Comparison of ENCODE assay signal across 8 cellular contexts in the genomic region with DNA sequence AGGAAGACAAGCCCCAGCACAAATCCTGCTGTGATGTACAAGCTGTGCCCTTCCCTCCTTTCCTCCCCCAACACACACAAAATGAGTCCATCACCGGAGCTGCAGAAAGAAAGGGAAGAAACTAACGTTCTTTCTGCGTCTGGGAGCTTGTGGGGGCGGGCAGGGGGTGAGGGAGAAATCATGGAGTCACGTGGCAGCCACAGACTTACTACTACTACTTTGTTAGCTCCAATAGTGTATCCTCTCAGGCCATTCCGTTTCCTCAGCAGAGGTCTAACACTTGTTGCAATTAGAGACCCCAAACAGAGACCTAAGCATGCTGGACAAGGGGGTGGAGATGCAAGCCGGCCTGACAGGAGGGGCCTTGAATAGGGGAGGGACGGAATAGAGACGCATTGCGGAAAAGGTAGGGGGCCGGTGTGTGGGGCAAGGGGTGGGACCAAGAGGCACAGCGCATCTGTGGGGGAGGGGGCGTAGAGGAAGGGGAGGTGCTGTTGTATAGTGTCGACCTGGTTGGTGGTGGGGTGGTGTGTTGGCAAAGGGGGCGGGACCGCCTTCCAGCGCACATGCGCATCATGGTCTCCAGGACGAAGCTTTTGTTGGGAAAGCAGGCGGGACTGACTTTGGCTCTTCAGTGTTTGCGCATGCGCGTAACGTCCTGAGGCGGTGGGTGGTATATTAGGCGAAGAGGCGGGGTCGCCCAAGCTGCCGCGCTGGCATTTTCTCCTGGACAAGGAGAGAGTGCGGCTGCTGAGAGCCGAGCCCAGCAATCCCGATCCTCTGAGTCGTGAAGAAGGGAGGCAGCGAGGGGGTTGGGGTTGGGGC. TPM values are rescaled to one million over a fixed set of nuclear protein-coding genes. Genes with fewer than 3 reads are reported as not detected.
DNase-seq lines count a peak whose midpoint lies in the region; ATAC-seq and TF ChIP-seq lines count a peak whose summit lies in the region.

A gene with protein sequence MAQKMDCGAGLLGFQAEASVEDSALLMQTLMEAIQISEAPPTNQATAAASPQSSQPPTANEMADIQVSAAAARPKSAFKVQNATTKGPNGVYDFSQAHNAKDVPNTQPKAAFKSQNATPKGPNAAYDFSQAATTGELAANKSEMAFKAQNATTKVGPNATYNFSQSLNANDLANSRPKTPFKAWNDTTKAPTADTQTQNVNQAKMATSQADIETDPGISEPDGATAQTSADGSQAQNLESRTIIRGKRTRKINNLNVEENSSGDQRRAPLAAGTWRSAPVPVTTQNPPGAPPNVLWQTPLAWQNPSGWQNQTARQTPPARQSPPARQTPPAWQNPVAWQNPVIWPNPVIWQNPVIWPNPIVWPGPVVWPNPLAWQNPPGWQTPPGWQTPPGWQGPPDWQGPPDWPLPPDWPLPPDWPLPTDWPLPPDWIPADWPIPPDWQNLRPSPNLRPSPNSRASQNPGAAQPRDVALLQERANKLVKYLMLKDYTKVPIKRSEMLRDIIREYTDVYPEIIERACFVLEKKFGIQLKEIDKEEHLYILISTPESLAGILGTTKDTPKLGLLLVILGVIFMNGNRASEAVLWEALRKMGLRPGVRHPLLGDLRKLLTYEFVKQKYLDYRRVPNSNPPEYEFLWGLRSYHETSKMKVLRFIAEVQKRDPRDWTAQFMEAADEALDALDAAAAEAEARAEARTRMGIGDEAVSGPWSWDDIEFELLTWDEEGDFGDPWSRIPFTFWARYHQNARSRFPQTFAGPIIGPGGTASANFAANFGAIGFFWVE (plus strand): TSS at position 703 of the 825 bp plus-strand sequence. CDS start 682 bp downstream, outside the sequence.

- H4K5ac ChIP-seq in H9 (ENCODE audit: insufficient read length, low read depth, low read length), result no peak within 1 kb of the TSS

- H3K9me3 Mint-ChIP-seq in H9, result peaks cover 69% of the 10 kb centered on the region in 2 experiments
- no peaks in the 10 kb centered on the region for H3K9me3 Mint-ChIP-seq in T-helper 1 cell treated with Interleukin-12 subunit alpha and Interleukin-12 subunit beta and Interleukin-4 antibody, amounts not matched to agents 30 μg/mL and 1 μg/mL, for 36 hours
- no peaks in the 10 kb centered on the region for H3K9me3 Mint-ChIP-seq in type B pancreatic cell

- H3K36me3 Mint-ChIP-seq in H9 (ENCODE audit: insufficient read depth in 1 of 3, low read depth in 3 of 3) (peaks cover 28 to 30% (median 28%) of the 10 kb centered on the region in 3 experiments), type B pancreatic cell (peaks cover 18% of the 10 kb centered on the region)
- H3K36me3 Mint-ChIP-seq in T-helper 1 cell treated with Interleukin-12 subunit alpha and Interleukin-12 subunit beta and Interleukin-4 antibody, amounts not matched to agents 30 μg/mL and 1 μg/mL, for 36 hours (ENCODE audit: low read depth), result peaks cover 4% of the 10 kb centered on the region

- no peak within 1 kb of the TSS for H4K91ac ChIP-seq in H9 (ENCODE audit: insufficient read length, low read depth, low read length)

- no peak within 1 kb of the TSS for H2BK15ac ChIP-seq in H9 (ENCODE audit: low read depth, low read length)

- H2BK20ac ChIP-seq in H9 (ENCODE audit: low read depth, low read length, poor library complexity, severe bottlenecking), result no peak within 1 kb of the TSS

- no peak for TF ChIP-seq CTCF in H9 (conservative IDR thresholded peaks at IDR 0.05)
- no peak for TF ChIP-seq CTCF in heart right ventricle (IDR thresholded peaks at IDR 0.05)
- no peak for TF ChIP-seq CTCF in type B pancreatic cell (conservative IDR thresholded peaks at IDR 0.05)

- H2AFZ ChIP-seq in H9 (ENCODE audit: low read length), result no peak within 1 kb of the TSS

- H3T11ph ChIP-seq in H9 (ENCODE audit: low read length), result no peak within 1 kb of the TSS

- DNase-seq in ELR (ENCODE audit: low read depth) (peak; percentile 90), H9 (peak; percentile 97), NAMALWA (ENCODE audit: low spot score) (peak; percentile 92), amniotic epithelial cell (ENCODE audit: low read depth) (peak; percentile 93), heart right ventricle (peak; percentile 85 to 88), posterior cingulate gyrus (peak; percentile 78 to 98 (median 84)), type B pancreatic cell (ENCODE audit: extremely low spot score, unreplicated experiment) (peak; percentile 94)

- H3K4ac ChIP-seq in H9 (ENCODE audit: low read depth, low read length), result no peak within 1 kb of the TSS

- H3K4me1 ChIP-seq in H9 (ENCODE audit: insufficient read depth, low read length) (peaks cover 2% of the 10 kb centered on the region; the same call in 1 of the 2 replicates), heart right ventricle (peaks cover 0 to 29% (median 0%) of the 10 kb centered on the region in 9 donors)

- H3K56ac ChIP-seq in H9 (ENCODE audit: insufficient read length, low read depth, low read length), result no peak within 1 kb of the TSS

- intact Hi-C loops in heart right ventricle (cut with DNase I) (no loop called here), posterior cingulate gyrus (cut with DNase I) (loop anchor here (5.0 kb wide), 1 partner anchor 369 kb away; no protein-coding TSS in a partner anchor)

- no peak within 1 kb of the TSS for H3K23ac ChIP-seq in H9 (ENCODE audit: insufficient read length, low read depth, low read length)

- H2BK12ac ChIP-seq in H9 (ENCODE audit: insufficient read length, low read depth, low read length), result no peak within 1 kb of the TSS

- H4K8ac ChIP-seq in H9 (replicated peaks; ENCODE audit: insufficient read length, low read depth, low read length), result no peak within 1 kb of the TSS

- no peak within 1 kb of the TSS; the same call in 1 of the 2 replicates for H3K14ac ChIP-seq in H9 (ENCODE audit: insufficient read depth, low read length)

- H3K18ac ChIP-seq in H9 (ENCODE audit: insufficient read length, low read depth, low read length), result peak within 1 kb of the TSS; percentile 5

- ATAC-seq in heart right ventricle, result peak; percentile 86 to 95 (median 92)

- peaks cover 6% of the 10 kb centered on the region for H3K23me2 ChIP-seq in H9 (ENCODE audit: insufficient read length, low read depth, low read length, poor library complexity, severe bottlenecking)

- no CpG with 5 or more reads among the region's 35 CpGs for WGBS in H9 (ENCODE audit: extremely low coverage, insufficient read length, low lambda C conversion rate)
- 1% methylated on average over 27 to 35 of the region's 35 CpGs for WGBS in heart right ventricle, 2 donors

- H3K4me2 ChIP-seq in H9 (ENCODE audit: insufficient read depth, insufficient read length, low read length), result peak within 1 kb of the TSS; percentile 75

- peaks cover 2% of the 10 kb centered on the region for H3K27me3 Mint-ChIP-seq in H9 (ENCODE audit: low read depth)
- H3K27me3 Mint-ChIP-seq in T-helper 1 cell treated with Interleukin-12 subunit alpha and Interleukin-12 subunit beta and Interleukin-4 antibody, amounts not matched to agents 30 μg/mL and 1 μg/mL, for 36 hours (ENCODE audit: low read depth), result no peaks in the 10 kb centered on the region
- peaks cover 3% of the 10 kb centered on the region for H3K27me3 Mint-ChIP-seq in type B pancreatic cell

- no peak within 1 kb of the TSS for H2BK5ac ChIP-seq in H9 (ENCODE audit: insufficient read length, low read length)

- no peaks in the 10 kb centered on the region for H3K79me1 ChIP-seq in H9 (ENCODE audit: insufficient read depth, low read depth, low read length, poor library complexity, severe bottlenecking)

- H3K27ac ChIP-seq in H9 (ENCODE audit: insufficient read length, low read depth, low read length) (no peak within 1 kb of the TSS), heart right ventricle (peak within 1 kb of the TSS; percentile 21 to 83 (median 74))

- peak within 1 kb of the TSS; percentile 83 for H3K9ac ChIP-seq in H9 (ENCODE audit: extremely low read depth, insufficient read length, low read length)

- H3K4me3 ChIP-seq in heart right ventricle, result peak within 1 kb of the TSS; percentile 32 to 75 (median 61)

- H2BK120ac ChIP-seq in H9 (ENCODE audit: low read depth, low read length, poor library complexity, severe bottlenecking), result no peak within 1 kb of the TSS

- H4K20me1 ChIP-seq in H9 (ENCODE audit: control insufficient read depth, insufficient read depth, insufficient read length), result peaks cover 3% of the 10 kb centered on the region

- no peaks in the 10 kb centered on the region for H3K79me2 ChIP-seq in H9 (ENCODE audit: insufficient read depth, low read length)

- H3K4me3 Mint-ChIP-seq in H9 (peak within 1 kb of the TSS; percentile 89 to 94), type B pancreatic cell (peak within 1 kb of the TSS; percentile 95)
- H3K4me3 Mint-ChIP-seq in T-helper 1 cell treated with Interleukin-12 subunit alpha and Interleukin-12 subunit beta and Interleukin-4 antibody, amounts not matched to agents 30 μg/mL and 1 μg/mL, for 36 hours, result peak within 1 kb of the TSS; percentile 97

- H3K4me1 Mint-ChIP-seq in H9 (peaks cover 8 to 11% of the 10 kb centered on the region in 2 experiments), type B pancreatic cell (ENCODE audit: unreplicated experiment) (peaks cover 9% of the 10 kb centered on the region)
- H3K4me1 Mint-ChIP-seq in T-helper 1 cell treated with Interleukin-12 subunit alpha and Interleukin-12 subunit beta and Interleukin-4 antibody, amounts not matched to agents 30 μg/mL and 1 μg/mL, for 36 hours (ENCODE audit: low read depth), result peaks cover 17% of the 10 kb centered on the region

- peak within 1 kb of the TSS; percentile 90 to 98 (median 95) for H3K27ac Mint-ChIP-seq in H9
- peak within 1 kb of the TSS; percentile 88 for H3K27ac Mint-ChIP-seq in T-helper 1 cell treated with Interleukin-12 subunit alpha and Interleukin-12 subunit beta and Interleukin-4 antibody, amounts not matched to agents 30 μg/mL and 1 μg/mL, for 36 hours
- H3K27ac Mint-ChIP-seq in type B pancreatic cell, result peak within 1 kb of the TSS; percentile 96

- H3K27me3 ChIP-seq in H9 (ENCODE audit: insufficient read depth, low read length), result no peaks in the 10 kb centered on the region; the same call in 1 of the 2 replicates
- H3K27me3 ChIP-seq in heart right ventricle, result no peaks in the 10 kb centered on the region

- no peak within 1 kb of the TSS for H2AK5ac ChIP-seq in H9 (ENCODE audit: insufficient read length, low read length)

- H3K36me3 ChIP-seq in heart right ventricle, result peaks cover 0 to 20% (median 0%) of the 10 kb centered on the region in 9 donors

- H3K9me3 ChIP-seq in H9 (ENCODE audit: control insufficient read depth, low read depth, low read length), result peaks cover 3% of the 10 kb centered on the region
- peaks cover 0 to 4% (median 0%) of the 10 kb centered on the region in 11 donors for H3K9me3 ChIP-seq in heart right ventricle

RNA-seq across cellular contexts. Expression of the gene that starts here (rescaled TPM):
- total RNA-seq in H9 (2021) (163 and 169 TPM in 2 replicates), heart right ventricle (100 to 1,000 TPM in 2 of 10 donors, 10 to 100 TPM in 8; 64.4 to 103 (median 83.0) TPM), type B pancreatic cell (ENCODE audit: low replicate concordance) (246 and 278 TPM in 2 replicates)
- polyA plus RNA-seq in heart right ventricle, result 10 to 100 TPM; 13.8 to 36.9 TPM
